In genomic region chr1:215473943-215474342, GRCh38 we compare ENCODE assay signal across 27 cellular contexts.
A peak's percentile ranks its signal among the peaks of the same experiment; 100 is the strongest.
DNase-seq lines count a peak whose midpoint lies in the region; ATAC-seq and TF ChIP-seq lines count a peak whose summit lies in the region.
"Had no signal": no experiment of that assay in that cellular context is flagged by ENCODE, and none has a peak within 500 bp of the region (broad histone marks: within the 10 kb centered on the region; RNA-seq: fewer than 3 reads in every experiment).

No MANE protein-coding gene starts in this region.

- H3K79me2 ChIP-seq in fibroblast of lung (ENCODE audit: control insufficient read depth, insufficient read depth, low read length) = no peaks in the 10 kb centered on the region

- POLR2A ChIA-PET in IMR-90 (lab: Charles Lee; ENCODE audit: unreplicated experiment) = no interaction called here
- POLR2A ChIA-PET in CD8-positive, alpha-beta T cell (lab: Charles Lee) = no interaction called here

- no TSS peak for BruUV-seq in IMR-90 (replicated peaks; lab: Mats Ljungman, UMichigan)

- H3K36me3 Mint-ChIP-seq in CD8-positive, alpha-beta T cell = no peaks in the 10 kb centered on the region
- H3K36me3 Mint-ChIP-seq: activated naive CD8-positive, alpha-beta T cell treated with anti-CD3 and anti-CD28 coated beads for 36 hours; CD8-positive, alpha-beta memory T cell had no signal

- CTCF ChIA-PET in IMR-90 (lab: Yijun Ruan, JAX) = no interaction called here
- CTCF ChIA-PET in CD8-positive, alpha-beta T cell (lab: Charles Lee) = no interaction called here

- no peak overlapping the region for H3K9ac ChIP-seq in IMR-90 (ENCODE audit: low read depth, low read length)
- H3K9ac ChIP-seq in fibroblast of lung (ENCODE audit: insufficient read depth, low read length) = no peak overlapping the region

- no peaks in the 10 kb centered on the region for H3K27me3 Mint-ChIP-seq in CD8-positive, alpha-beta T cell (ENCODE audit: low read depth)
- H3K27me3 Mint-ChIP-seq: activated naive CD8-positive, alpha-beta T cell treated with anti-CD3 and anti-CD28 coated beads for 36 hours; CD8-positive, alpha-beta memory T cell; stimulated activated naive CD8-positive, alpha-beta T cell treated with anti-CD3 and anti-CD28 coated beads, Interleukin-15, amount 100 ng/mL, for 72 hours had no signal

- H3K4me2 ChIP-seq in IMR-90 (ENCODE audit: low read depth, low read length) (no peak overlapping the region), fibroblast of lung (ENCODE audit: extremely low read depth, insufficient read depth, low read length) (no peak overlapping the region)

- no peak overlapping the region for H3K27ac Mint-ChIP-seq in CD8-positive, alpha-beta T cell
- H3K27ac Mint-ChIP-seq: activated naive CD8-positive, alpha-beta T cell treated with anti-CD3 and anti-CD28 coated beads for 36 hours; CD8-positive, alpha-beta memory T cell; nephron; stimulated activated naive CD8-positive, alpha-beta T cell treated with anti-CD3 and anti-CD28 coated beads, Interleukin-15, amount 100 ng/mL, for 72 hours; WTC11 had no signal

- H3K56ac ChIP-seq in IMR-90 (ENCODE audit: extremely low read depth, insufficient read depth, low read length) = no peak overlapping the region

- H3K4me1 ChIP-seq in IMR-90 (ENCODE audit: control insufficient read depth, insufficient read depth, low read length) (peaks cover 8% of the 10 kb centered on the region), fibroblast of lung (ENCODE audit: control insufficient read depth, extremely low read depth, insufficient read depth, low read length) (peaks cover 2% of the 10 kb centered on the region)
- no peaks in the 10 kb centered on the region for H3K4me1 ChIP-seq in CD8-positive, alpha-beta T cell (ENCODE audit: insufficient read depth, low read length)
- H3K4me1 ChIP-seq: thyroid gland had no signal

- H2BK15ac ChIP-seq in IMR-90 (ENCODE audit: low read depth, low read length) = no peak overlapping the region

- H3K4ac ChIP-seq in IMR-90 (ENCODE audit: low read depth, low read length) = peak overlapping the region; percentile 34; the same call in 1 of the 2 replicates

- in situ Hi-C loops in IMR-90 (cut with MboI; ENCODE audit: low sequenced_read_pairs) = no loop called here

- H3K18ac ChIP-seq in IMR-90 (ENCODE audit: low read depth, low read length) = no peak overlapping the region; the same call in 1 of the 2 replicates

- H2AFZ ChIP-seq in IMR-90 (replicated peaks; ENCODE audit: low read length, poor library complexity) (no peak overlapping the region), fibroblast of lung (ENCODE audit: low read length) (no peak overlapping the region)

- H3K9me3 Mint-ChIP-seq in CD8-positive, alpha-beta T cell = peaks cover 14% of the 10 kb centered on the region

- DNase-seq in EH (ENCODE audit: low read depth) (peak; percentile 45), IMR-90 (peak; percentile 5), fibroblast of lung (ENCODE audit: low read depth in 2 of 2) (peak; percentile 58 to 61), skeletal muscle cell (ENCODE audit: low read depth) (peak; percentile 24), GF-D8 (lab: John Stamatoyannopoulos, UW) (no peak)
- DNase-seq in CD8-positive, alpha-beta T cell = no peak
- DNase-seq in stimulated activated CD4-positive, alpha-beta T cell treated with anti-CD3 and anti-CD28 coated beads, Interleukin-4, amount 100 ng/mL, for 1 hour = no peak
- DNase-seq: activated CD4-positive, alpha-beta T cell treated with anti-CD3 and anti-CD28 coated beads, Interleukin-2, amount 50 U/mL, for 48 hours; activated CD8-positive, alpha-beta memory T cell treated with anti-CD3 and anti-CD28 coated beads, Interleukin-2, amount 50 U/mL, for 48 hours; activated naive CD8-positive, alpha-beta T cell treated with anti-CD3 and anti-CD28 coated beads for 36 hours; CD8-positive, alpha-beta memory T cell; DMS53; foreskin melanocyte; GDM1; GOT3; left ventricle myocardium superior; NCI-H1694 treated with DMSO at 0.1 percent for 48 hours; NCI-H774; OCI-M1; retina; Right ventricle myocardium superior; stimulated activated CD4-positive, alpha-beta T cell treated with anti-CD3 and anti-CD28 coated beads, Interleukin-12 subunit alpha, Interleukin-12 subunit beta, amount 100 ng/mL, for 4 hours; stimulated activated naive CD8-positive, alpha-beta T cell treated with anti-CD3 and anti-CD28 coated beads, Interleukin-15, amount 100 ng/mL, for 72 hours; T1000; thyroid gland had no signal

- dilution Hi-C loops in IMR-90 (cut with HindIII; ENCODE audit: low sequenced_read_pairs, unreplicated experiment) = no loop called here

- no peak for ATAC-seq in IMR-90 (ENCODE audit: low read depth)
- ATAC-seq in CD8-positive, alpha-beta T cell = no peak
- ATAC-seq: left ventricle myocardium superior; stimulated activated naive CD8-positive, alpha-beta T cell treated with anti-CD3 and anti-CD28 coated beads, Interleukin-15, amount 100 ng/mL, for 72 hours; WTC11 had no signal

- H2BK120ac ChIP-seq in IMR-90 (ENCODE audit: low read depth, low read length) = peak overlapping the region; percentile 16

- no peak overlapping the region; the same call in 1 of the 2 replicates for H3K14ac ChIP-seq in IMR-90 (replicated peaks; ENCODE audit: low read depth, low read length)

- H4K20me1 ChIP-seq in IMR-90 (ENCODE audit: insufficient read depth, low read length) = no peaks in the 10 kb centered on the region
- H4K20me1 ChIP-seq in fibroblast of lung (ENCODE audit: control insufficient read depth, extremely low read depth, insufficient read depth, low read length) = no peaks in the 10 kb centered on the region

- H4K91ac ChIP-seq in IMR-90 (ENCODE audit: insufficient read depth, low read depth, low read length) = no peak overlapping the region

- no peaks in the 10 kb centered on the region for H3K79me1 ChIP-seq in IMR-90 (ENCODE audit: low read depth in 1 of 2, low read length in 2 of 2)

- no peak overlapping the region for H2BK5ac ChIP-seq in IMR-90 (ENCODE audit: low read depth, low read length, poor library complexity, severe bottlenecking)

- H3K23ac ChIP-seq in IMR-90 (ENCODE audit: low read depth, low read length) = no peak overlapping the region

- no peak overlapping the region for H4K5ac ChIP-seq in IMR-90 (ENCODE audit: low read depth, low read length)

- no peaks in the 10 kb centered on the region for H3K4me1 Mint-ChIP-seq in CD8-positive, alpha-beta T cell (ENCODE audit: low read depth)
- H3K4me1 Mint-ChIP-seq: activated naive CD8-positive, alpha-beta T cell treated with anti-CD3 and anti-CD28 coated beads for 36 hours; CD8-positive, alpha-beta memory T cell; nephron; stimulated activated naive CD8-positive, alpha-beta T cell treated with anti-CD3 and anti-CD28 coated beads, Interleukin-15, amount 100 ng/mL, for 72 hours; WTC11 had no signal

- TF ChIP-seq CTCF in IMR-90 (conservative IDR thresholded peaks at IDR 0.05; ENCODE audit: low read depth, low read length) (no peak), fibroblast of lung (conservative IDR thresholded peaks at IDR 0.05 in 1 of 2, IDR thresholded peaks at IDR 0.05 in 1 of 2; ENCODE audit: low read depth in 1 of 2, low read length in 2 of 2) (no peak)
- no peak for TF ChIP-seq CTCF in CD8-positive, alpha-beta T cell (IDR thresholded peaks at IDR 0.05)

- H3K4me3 Mint-ChIP-seq in CD8-positive, alpha-beta T cell = no peak overlapping the region
- H3K4me3 Mint-ChIP-seq: activated naive CD8-positive, alpha-beta T cell treated with anti-CD3 and anti-CD28 coated beads for 36 hours; CD8-positive, alpha-beta memory T cell; nephron; stimulated activated naive CD8-positive, alpha-beta T cell treated with anti-CD3 and anti-CD28 coated beads, Interleukin-15, amount 100 ng/mL, for 72 hours; WTC11 had no signal

- no peak overlapping the region for H2AK9ac ChIP-seq in IMR-90 (replicated peaks; ENCODE audit: low read depth, low read length, poor library complexity)

- H3K9me3 ChIP-seq in IMR-90 (ENCODE audit: control insufficient read depth, insufficient read depth, low read length) (peaks cover 7% of the 10 kb centered on the region), fibroblast of lung (ENCODE audit: control insufficient read depth, insufficient read depth, low read depth, low read length) (no peaks in the 10 kb centered on the region)
- peaks cover 3% of the 10 kb centered on the region for H3K9me3 ChIP-seq in CD8-positive, alpha-beta T cell (ENCODE audit: low read length)
- H3K9me3 ChIP-seq: thyroid gland had no signal

- H3K27ac ChIP-seq in IMR-90 (ENCODE audit: insufficient read depth, low read length) = no peak overlapping the region
- no peak overlapping the region for H3K27ac ChIP-seq in fibroblast of lung (ENCODE audit: insufficient read depth, low read length)
- no peak overlapping the region for H3K27ac ChIP-seq in CD8-positive, alpha-beta T cell (ENCODE audit: low read depth, low read length)
- H3K27ac ChIP-seq: thyroid gland had no signal

- intact Hi-C loops in IMR-90 (cut with micrococcal nuclease) = no loop called here
- intact Hi-C loops in CD8-positive, alpha-beta T cell (cut with DNase I, micrococcal nuclease) = no loop called here

- no peak for TF ChIP-seq POLR2A in IMR-90 (IDR thresholded peaks at IDR 0.05; ENCODE audit: low read depth, low read length)

- H3K36me3 ChIP-seq in IMR-90 (ENCODE audit: control insufficient read depth, insufficient read depth, low read length) (no peaks in the 10 kb centered on the region), fibroblast of lung (ENCODE audit: control insufficient read depth, insufficient read depth, low read length) (no peaks in the 10 kb centered on the region)
- H3K36me3 ChIP-seq in CD8-positive, alpha-beta T cell (ENCODE audit: insufficient read depth, low read length) = no peaks in the 10 kb centered on the region
- H3K36me3 ChIP-seq: thyroid gland had no signal

- H2BK20ac ChIP-seq in IMR-90 (ENCODE audit: low read depth, low read length) = peak overlapping the region; percentile 79

- no peak for TF ChIP-seq RAD21 in IMR-90 (IDR thresholded peaks at IDR 0.05; ENCODE audit: low read length)

- H4K8ac ChIP-seq in IMR-90 (ENCODE audit: low read depth in 2 of 2, low read length in 2 of 2) = no peak overlapping the region

- H3K27me3 ChIP-seq in IMR-90 (ENCODE audit: control insufficient read depth, insufficient read depth, low read length) = no peaks in the 10 kb centered on the region; the same call in 1 of the 2 replicates
- no peaks in the 10 kb centered on the region for H3K27me3 ChIP-seq in fibroblast of lung (ENCODE audit: control insufficient read depth, insufficient read depth, low read length)
- H3K27me3 ChIP-seq in CD8-positive, alpha-beta T cell (ENCODE audit: insufficient read depth, low read length) = no peaks in the 10 kb centered on the region
- H3K27me3 ChIP-seq: thyroid gland had no signal

- no peaks in the 10 kb centered on the region for H3K9me1 ChIP-seq in IMR-90 (ENCODE audit: insufficient read depth, low read length)

- no CpG with 5 or more reads among the region's 4 CpGs for WGBS in IMR-90 (ENCODE audit: extremely low coverage in 2 of 2, insufficient read length in 1 of 2), 2 experiments

- no peak overlapping the region for H2AK5ac ChIP-seq in IMR-90 (ENCODE audit: low read depth, low read length)

- H3K4me3 ChIP-seq in IMR-90 (ENCODE audit: insufficient read depth, low read depth, low read length) = no peak overlapping the region
- no peak overlapping the region for H3K4me3 ChIP-seq in fibroblast of lung (replicated peaks in 1 of 4; ENCODE audit: control extremely low read depth in 1 of 4, insufficient read depth in 1 of 4, low read depth in 3 of 4, low read length in 4 of 4)
- H3K4me3 ChIP-seq in skeletal muscle cell (ENCODE audit: low read depth, low read length) = no peak overlapping the region
- H3K4me3 ChIP-seq in CD8-positive, alpha-beta T cell (ENCODE audit: low read depth, low read length) = no peak overlapping the region
- H3K4me3 ChIP-seq: thyroid gland had no signal

Comparison
In these comparisons a context has a peak if more than half of its experiments do, and no peak if none do; other contexts are left out.
1. DNase-seq: peak in EH (single experiment), IMR-90 (single experiment), fibroblast of lung (2 of 2) and skeletal muscle cell (single experiment); none in GF-D8 (single experiment), CD8-positive, alpha-beta T cell (0 of 7) and stimulated activated CD4-positive, alpha-beta T cell treated with anti-CD3 and anti-CD28 coated beads, Interleukin-4, amount 100 ng/mL, for 1 hour (single experiment).